Comparison of ENCODE assay signal across 19 cellular contexts in the genomic region with DNA sequence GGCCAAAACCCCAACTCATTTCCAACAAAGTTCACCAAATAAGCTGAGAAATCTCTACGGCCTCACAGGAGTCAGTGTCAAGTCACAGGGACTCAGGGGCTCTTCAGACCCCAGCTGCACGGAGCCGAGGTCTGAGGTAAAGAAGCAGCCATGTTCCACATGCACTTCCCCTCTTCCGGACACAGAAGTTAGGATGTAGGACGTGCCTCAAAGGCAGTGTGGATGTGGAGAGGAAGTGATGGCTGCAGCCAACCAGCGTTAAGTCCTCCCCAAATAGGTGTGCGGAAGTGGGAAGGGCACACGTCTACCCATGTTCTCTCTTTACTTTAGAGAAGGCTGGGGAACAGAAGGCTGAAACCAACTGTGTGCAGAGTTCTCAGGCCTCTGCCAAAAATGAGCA. TPM values are rescaled to one million over a fixed set of nuclear protein-coding genes. Genes with fewer than 3 reads are reported as not detected.
A peak's percentile ranks its signal among the peaks of the same experiment; 100 is the strongest.
DNase-seq lines count a peak whose midpoint lies in the region; ATAC-seq, FAIRE-seq and TF ChIP-seq lines count a peak whose summit lies in the region.
"Had no signal": no experiment of that assay in that cellular context is flagged by ENCODE, and none has a peak within 500 bp of the region (broad histone marks: within the 10 kb centered on the region; RNA-seq: fewer than 3 reads in every experiment).

No MANE protein-coding gene starts in this region.

- H4K20me1 ChIP-seq in astrocyte (ENCODE audit: insufficient read depth, low read length): no peaks in the 10 kb centered on the region

- H3K4me3 Mint-ChIP-seq in astrocyte (ENCODE audit: unreplicated experiment): no peak overlapping the region
- no peak overlapping the region for H3K4me3 Mint-ChIP-seq in activated naive CD8-positive, alpha-beta T cell treated with anti-CD3 and anti-CD28 coated beads, Interleukin-2, amount 50 U/mL, for 24 hours
- H3K4me3 Mint-ChIP-seq: stimulated activated naive CD8-positive, alpha-beta T cell treated with anti-CD3 and anti-CD28 coated beads, Interleukin-15, Interleukin-2, amounts not matched to agents 100 ng/mL and 50 ng/mL, for 24 hours had no signal

- no peaks in the 10 kb centered on the region for H3K36me3 Mint-ChIP-seq in astrocyte (ENCODE audit: low read depth, unreplicated experiment)
- H3K36me3 Mint-ChIP-seq in activated naive CD8-positive, alpha-beta T cell treated with anti-CD3 and anti-CD28 coated beads, Interleukin-2, amount 50 U/mL, for 24 hours (ENCODE audit: low read depth): no peaks in the 10 kb centered on the region

- no peak for DNase-seq in astrocyte (ENCODE audit: low read depth)
- DNase-seq in substantia nigra (lab: John Stamatoyannopoulos, UW): peak in 3 of 49 donors; percentile 13 to 41 (median 36)
- no peak for DNase-seq in activated naive CD8-positive, alpha-beta T cell treated with anti-CD3 and anti-CD28 coated beads, Interleukin-2, amount 50 U/mL, for 24 hours
- DNase-seq in GM13977 (ENCODE audit: low spot score): no peak
- DNase-seq: activated CD4-positive, alpha-beta T cell treated with anti-CD3 and anti-CD28 coated beads, Interleukin-2, amount 50 U/mL, for 1 hour; activated gamma-delta T cell treated with Interleukin-2 at 50 U/mL for 16 hours; NCI-H524 treated with DMSO at 0.1 percent for 48 hours; stimulated activated CD4-positive, alpha-beta T cell treated with anti-CD3 and anti-CD28 coated beads, Interleukin-2, amount 100 ng/mL, for 48 hours had no signal

- H3K9me3 Mint-ChIP-seq in astrocyte (ENCODE audit: unreplicated experiment): peaks cover 1% of the 10 kb centered on the region
- H3K9me3 Mint-ChIP-seq in activated naive CD8-positive, alpha-beta T cell treated with anti-CD3 and anti-CD28 coated beads, Interleukin-2, amount 50 U/mL, for 24 hours: no peaks in the 10 kb centered on the region
- H3K9me3 Mint-ChIP-seq: stimulated activated naive CD8-positive, alpha-beta T cell treated with anti-CD3 and anti-CD28 coated beads, Interleukin-15, Interleukin-2, amounts not matched to agents 100 ng/mL and 50 ng/mL, for 24 hours had no signal

- no peaks in the 10 kb centered on the region for H3K27me3 ChIP-seq in astrocyte (ENCODE audit: insufficient read depth, low read length)
- H3K27me3 ChIP-seq: breast epithelium, hepatocyte had no signal

- H3K27ac ChIP-seq in astrocyte (ENCODE audit: low read depth, low read length) (no peak overlapping the region), substantia nigra (ENCODE audit: low read depth, low read length, poor library complexity, severe bottlenecking) (peak overlapping the region; percentile 28)
- H3K27ac ChIP-seq: hepatocyte, SK-N-MC had no signal

- H2AFZ ChIP-seq in astrocyte (ENCODE audit: low read depth, low read length): no peak overlapping the region
- H2AFZ ChIP-seq: GM23248, hepatocyte had no signal

- peaks cover 26% of the 10 kb centered on the region for H3K4me1 Mint-ChIP-seq in astrocyte (ENCODE audit: low read depth, unreplicated experiment)
- H3K4me1 Mint-ChIP-seq in activated naive CD8-positive, alpha-beta T cell treated with anti-CD3 and anti-CD28 coated beads, Interleukin-2, amount 50 U/mL, for 24 hours: peaks cover 9% of the 10 kb centered on the region

- H3K36me3 ChIP-seq in astrocyte (ENCODE audit: insufficient read depth, low read length): no peaks in the 10 kb centered on the region
- H3K36me3 ChIP-seq: breast epithelium had no signal

- peaks cover 38% of the 10 kb centered on the region for H3K4me1 ChIP-seq in astrocyte (ENCODE audit: insufficient read depth, low read length)
- H3K4me1 ChIP-seq: breast epithelium had no signal

- no peaks in the 10 kb centered on the region for H3K79me2 ChIP-seq in astrocyte (ENCODE audit: insufficient read depth, low read length)
- H3K79me2 ChIP-seq: hepatocyte had no signal

- H3K27ac Mint-ChIP-seq in astrocyte (ENCODE audit: unreplicated experiment): peak overlapping the region; percentile 71
- no peak overlapping the region for H3K27ac Mint-ChIP-seq in activated naive CD8-positive, alpha-beta T cell treated with anti-CD3 and anti-CD28 coated beads, Interleukin-2, amount 50 U/mL, for 24 hours

- peak overlapping the region; percentile 75 for H3K4me2 ChIP-seq in astrocyte (ENCODE audit: low read length)
- H3K4me2 ChIP-seq: hepatocyte had no signal

- in situ Hi-C loops in GM13977 (cut with MboI; ENCODE audit: low pct_unique_long_range_greater_than_20kb, low sequenced_read_pairs, unreplicated experiment): no loop called here

- no peak overlapping the region for H3K4me3 ChIP-seq in astrocyte (ENCODE audit: insufficient read depth, low read depth, low read length)
- H3K4me3 ChIP-seq: breast epithelium, GM23248, hepatocyte, SK-N-MC had no signal

- H3K27me3 Mint-ChIP-seq in astrocyte (ENCODE audit: low read depth, unreplicated experiment): peaks cover 10% of the 10 kb centered on the region
- H3K27me3 Mint-ChIP-seq in activated naive CD8-positive, alpha-beta T cell treated with anti-CD3 and anti-CD28 coated beads, Interleukin-2, amount 50 U/mL, for 24 hours: peaks cover 2% of the 10 kb centered on the region

- FAIRE-seq in astrocyte (lab: Jason Lieb, UNC): no peak

- no peak overlapping the region for H3K9ac ChIP-seq in astrocyte (ENCODE audit: low read length)
- H3K9ac ChIP-seq: GM23248 had no signal

- TF ChIP-seq CTCF in astrocyte (IDR thresholded peaks at IDR 0.05; ENCODE audit: insufficient read depth, low read depth, low read length) (no peak), GM13977 (IDR thresholded peaks at IDR 0.05; ENCODE audit: extremely low read depth, insufficient read depth, missing control alignments) (no peak)

- no peaks in the 10 kb centered on the region for H3K9me3 ChIP-seq in astrocyte (ENCODE audit: insufficient read depth, low read depth, low read length)
- H3K9me3 ChIP-seq: breast epithelium had no signal

- peak; percentile 26 for ATAC-seq in GM19395 (IDR thresholded peaks at IDR 0.05; ENCODE audit: unreplicated experiment)
- peak; percentile 18 for ATAC-seq in HG03108 (IDR thresholded peaks at IDR 0.05; ENCODE audit: unreplicated experiment)
- no peak for ATAC-seq in activated naive CD8-positive, alpha-beta T cell treated with anti-CD3 and anti-CD28 coated beads, Interleukin-2, amount 50 U/mL, for 24 hours
- ATAC-seq in esophagus mucosa: no peak

RNA-seq across cellular contexts. Expression of a gene that starts 14.6 kb away (rescaled TPM):
- total RNA-seq in astrocyte: 4.3 and 4.9 TPM in 2 replicates
- total RNA-seq in esophagus mucosa: 8.3 TPM
- total RNA-seq: GM23248 had no signal

RNA-seq across cellular contexts. Expression of a gene that starts 30.8 kb away (rescaled TPM):
- 171 and 180 TPM in 2 replicates for total RNA-seq in astrocyte
- total RNA-seq in esophagus mucosa: 97.8 TPM

RNA-seq across cellular contexts. Expression of a gene that starts 48.3 kb away (rescaled TPM):
- total RNA-seq in astrocyte (not detected in 2 replicates), esophagus mucosa (not detected)
- total RNA-seq: breast epithelium, GM23248, MCF 10A, mesenteric fat pad, pulmonary artery endothelial cell had no signal

Comparison
In these comparisons a context has a peak if more than half of its experiments do, and no peak if none do; other contexts are left out.
1. ATAC-seq: peak in GM19395 (single experiment) and HG03108 (single experiment); none in activated naive CD8-positive, alpha-beta T cell treated with anti-CD3 and anti-CD28 coated beads, Interleukin-2, amount 50 U/mL, for 24 hours (single experiment) and esophagus mucosa (single experiment).